19 cellular contexts compared by ENCODE assay signal in genomic region chr15:56568466-56569167, GRCh38.
"Had no signal": no experiment of that assay in that cellular context is flagged by ENCODE, and none has a peak within 500 bp of the region (broad histone marks: within the 10 kb centered on the region; RNA-seq: fewer than 3 reads in every experiment).

No MANE protein-coding gene starts in this region.

- H3K4me1 ChIP-seq: colonic mucosa, gastrocnemius medialis, heart left ventricle, left lung, prostate gland, suprapubic skin, transverse colon, uterus had no signal

- H3K4me3 ChIP-seq: colonic mucosa, gastrocnemius medialis, heart left ventricle, left lung, prostate gland, suprapubic skin, transverse colon, uterus had no signal

- H3K27ac ChIP-seq: colonic mucosa, gastrocnemius medialis, heart left ventricle, left lung, prostate gland, suprapubic skin, transverse colon, uterus had no signal

- ATAC-seq: gastrocnemius medialis, heart left ventricle, left lung, right cardiac atrium had no signal

- H3K4me3 Mint-ChIP-seq: brain; endodermal cell; stimulated activated naive CD8-positive, alpha-beta T cell treated with anti-CD3 and anti-CD28 coated beads, Interleukin-15, Interleukin-2, amounts not matched to agents 100 ng/mL and 50 ng/mL, for 24 hours had no signal

- H3K27me3 ChIP-seq: colonic mucosa, gastrocnemius medialis, heart left ventricle, left lung, suprapubic skin, transverse colon, uterus had no signal

- H3K27me3 Mint-ChIP-seq: stimulated activated naive CD8-positive, alpha-beta T cell treated with anti-CD3 and anti-CD28 coated beads, Interleukin-15, Interleukin-2, amounts not matched to agents 100 ng/mL and 50 ng/mL, for 24 hours had no signal

- DNase-seq: activated CD4-positive, alpha-beta T cell treated with anti-CD3 and anti-CD28 coated beads, Interleukin-2, amount 50 U/mL, for 4 hours; activated naive CD4-positive, alpha-beta T cell treated with Interleukin-2 at 50 U/mL for 16 hours; anterior cingulate cortex; central memory CD4-positive, alpha-beta T cell; colonic mucosa; endodermal cell; gastrocnemius medialis; heart left ventricle; kidney; left lung; right cardiac atrium; stimulated activated CD4-positive, alpha-beta T cell treated with anti-CD3 and anti-CD28 coated beads, Interleukin-2, amount 100 ng/mL, for 48 hours; T-helper 2 cell; transverse colon; uterus had no signal

- H3K4me1 Mint-ChIP-seq: brain had no signal

- H3K27ac Mint-ChIP-seq: brain; endodermal cell; stimulated activated naive CD8-positive, alpha-beta T cell treated with anti-CD3 and anti-CD28 coated beads, Interleukin-15, Interleukin-2, amounts not matched to agents 100 ng/mL and 50 ng/mL, for 24 hours had no signal

- H3K9me3 ChIP-seq: colonic mucosa, gastrocnemius medialis, prostate gland, transverse colon, uterus had no signal

- H3K36me3 ChIP-seq: colonic mucosa, gastrocnemius medialis, heart left ventricle, left lung, prostate gland, suprapubic skin, transverse colon, uterus had no signal
